7 cellular contexts compared by ENCODE assay signal in the genomic region with DNA sequence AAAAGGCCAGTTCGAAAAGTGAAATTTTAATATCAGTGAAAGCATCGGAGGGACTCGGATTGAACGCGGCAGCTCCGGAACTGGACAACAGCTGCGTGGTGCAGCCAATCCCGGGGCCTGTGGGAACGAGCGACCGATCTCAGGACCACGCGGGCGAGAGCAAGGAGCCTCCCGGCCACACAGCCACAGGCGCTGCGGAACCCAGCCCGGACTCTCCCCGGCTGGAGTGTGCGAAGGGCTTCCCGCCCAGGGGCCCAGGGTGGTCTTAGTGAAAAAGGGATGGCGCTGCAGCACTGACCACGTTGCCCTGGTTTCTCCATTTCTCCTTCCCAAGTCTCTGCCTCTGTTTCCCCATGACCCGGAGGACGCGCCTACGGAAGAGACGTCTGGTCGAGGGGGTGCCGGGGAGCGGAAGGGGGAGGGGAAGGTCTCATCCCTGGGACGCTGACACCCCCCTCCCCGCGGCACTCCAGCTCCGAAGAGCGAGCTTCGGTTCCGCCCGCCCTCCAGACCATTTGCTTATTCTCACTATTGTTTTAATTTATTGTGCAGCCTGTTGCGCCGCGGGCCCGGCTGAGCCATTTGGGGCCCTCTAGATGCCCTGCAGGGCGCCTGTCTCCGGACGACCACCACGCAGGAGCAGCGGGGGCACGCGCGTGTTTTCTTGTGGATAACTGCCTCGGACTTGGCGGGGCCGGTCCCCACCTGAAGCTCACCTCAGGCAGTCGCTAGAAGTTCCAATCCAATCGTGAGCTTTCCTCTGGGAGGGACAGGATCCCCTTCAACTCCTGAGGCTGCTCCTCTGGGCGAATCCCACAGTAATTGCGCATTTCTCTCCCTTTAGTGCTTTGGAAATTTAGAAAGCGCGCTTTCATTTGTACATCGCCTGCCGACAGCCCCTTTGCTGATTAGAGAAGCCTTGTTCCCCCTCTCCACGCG.
A peak's percentile ranks its signal among the peaks of the same experiment; 100 is the strongest.
DNase-seq lines count a peak whose midpoint lies in the region; ATAC-seq lines count a peak whose summit lies in the region.

No MANE protein-coding gene starts in this region.

- H3K27me3 Mint-ChIP-seq in T-helper 17 cell, result peaks cover 78% of the 10 kb centered on the region

- peak overlapping the region; percentile 78 for H3K4me3 Mint-ChIP-seq in T-helper 17 cell
- peak overlapping the region; percentile 61 for H3K4me3 Mint-ChIP-seq in stimulated activated effector memory CD8-positive, alpha-beta T cell treated with anti-CD3 and anti-CD28 coated beads, Interleukin-12 subunit alpha, Interleukin-12 subunit beta, amount 100 ng/mL, for 72 hours

- H3K36me3 ChIP-seq in HUES6 (ENCODE audit: control insufficient read depth, insufficient read depth, low read length), result no peaks in the 10 kb centered on the region

- peaks cover 40% of the 10 kb centered on the region for H3K4me1 ChIP-seq in HUES6 (ENCODE audit: control insufficient read depth, insufficient read depth, low read length)

- peaks cover 79% of the 10 kb centered on the region for H3K27me3 ChIP-seq in HUES6 (ENCODE audit: control insufficient read depth, insufficient read depth, low read length)

- peaks cover 10% of the 10 kb centered on the region for H3K36me3 Mint-ChIP-seq in T-helper 17 cell (ENCODE audit: low read depth)
- H3K36me3 Mint-ChIP-seq in stimulated activated effector memory CD8-positive, alpha-beta T cell treated with anti-CD3 and anti-CD28 coated beads, Interleukin-12 subunit alpha, Interleukin-12 subunit beta, amount 100 ng/mL, for 72 hours, result no peaks in the 10 kb centered on the region

- no peak overlapping the region for H3K27ac Mint-ChIP-seq in T-helper 17 cell
- no peak overlapping the region for H3K27ac Mint-ChIP-seq in stimulated activated effector memory CD8-positive, alpha-beta T cell treated with anti-CD3 and anti-CD28 coated beads, Interleukin-12 subunit alpha, Interleukin-12 subunit beta, amount 100 ng/mL, for 72 hours

- peak overlapping the region; percentile 50 for H3K9ac ChIP-seq in HUES6 (ENCODE audit: low read length)

- H3K9me3 Mint-ChIP-seq in stimulated activated effector memory CD8-positive, alpha-beta T cell treated with anti-CD3 and anti-CD28 coated beads, Interleukin-12 subunit alpha, Interleukin-12 subunit beta, amount 100 ng/mL, for 72 hours, result no peaks in the 10 kb centered on the region

- no peak for ATAC-seq in T-helper 17 cell
- no peak for ATAC-seq in stimulated activated effector memory CD8-positive, alpha-beta T cell treated with anti-CD3 and anti-CD28 coated beads, Interleukin-12 subunit alpha, Interleukin-12 subunit beta, amount 100 ng/mL, for 72 hours
- ATAC-seq in HG02571 (IDR thresholded peaks at IDR 0.05; ENCODE audit: unreplicated experiment), result no peak
- no peak for ATAC-seq in GM21528 (IDR thresholded peaks at IDR 0.05; ENCODE audit: low FRiP score, unreplicated experiment)

- H3K4me1 Mint-ChIP-seq in T-helper 17 cell, result peaks cover 31% of the 10 kb centered on the region
- H3K4me1 Mint-ChIP-seq in stimulated activated effector memory CD8-positive, alpha-beta T cell treated with anti-CD3 and anti-CD28 coated beads, Interleukin-12 subunit alpha, Interleukin-12 subunit beta, amount 100 ng/mL, for 72 hours, result peaks cover 44% of the 10 kb centered on the region

- DNase-seq in T-helper 17 cell, result no peak
- DNase-seq in iPS-NIHi11 (ENCODE audit: low spot score), result peak; percentile 20
- DNase-seq in stimulated activated effector memory CD8-positive, alpha-beta T cell treated with anti-CD3 and anti-CD28 coated beads, Interleukin-12 subunit alpha, Interleukin-12 subunit beta, amount 100 ng/mL, for 72 hours (ENCODE audit: low spot score in 2 of 2), result no peak
- no peak for DNase-seq in RKO (ENCODE audit: low spot score)

- no peaks in the 10 kb centered on the region for H3K9me3 ChIP-seq in HUES6 (ENCODE audit: control insufficient read depth, insufficient read depth, low read depth, low read length)
- H3K9me3 ChIP-seq in T-helper 17 cell (ENCODE audit: control insufficient read depth, low read length, poor library complexity, severe bottlenecking), result no peaks in the 10 kb centered on the region

- H3K4me3 ChIP-seq in HUES6 (ENCODE audit: low read depth, low read length), result peak overlapping the region; percentile 77

- no peak overlapping the region for H3K27ac ChIP-seq in HUES6 (ENCODE audit: low read depth, low read length)
